1 cellular context compared by ENCODE assay signal in genomic region chr4:141636077-141636770, GRCh38.
TF ChIP-seq lines count a peak whose summit lies in the region.

Gene IL15, plus strand, starts transcription at chr4:141636583. Its CDS starts 82,882 bp downstream, at chr4:141719465.

TF ChIP-seq in GM12878, 131 proteins besides CTCF, POLR2A, EP300 and RAD21 (continued from another document and continues in another):
- TF ChIP-seq ZBTB4 (CRISPR knock-in tag; IDR thresholded peaks at IDR 0.05) (no peak), ZBTB40 (IDR thresholded peaks at IDR 0.05; ENCODE audit: borderline replicate concordance) (no peak), WRNIP1 (IDR thresholded peaks at IDR 0.05; ENCODE audit: borderline replicate concordance, low read depth, low read length) (no peak), MYB (IDR thresholded peaks at IDR 0.05; ENCODE audit: borderline replicate concordance, low read depth, low read length) (no peak), ZZZ3 (IDR thresholded peaks at IDR 0.05; ENCODE audit: control insufficient read depth, insufficient read length, low read depth) (no peak), IRF3 (IDR thresholded peaks at IDR 0.05) (no peak), RELA (IDR thresholded peaks at IDR 0.05; ENCODE audit: borderline replicate concordance, partially characterized antibody) (peak; percentile 63), GABPA (IDR thresholded peaks at IDR 0.05; ENCODE audit: low read depth) (no peak), RBBP5 (conservative IDR thresholded peaks at IDR 0.05) (peak; percentile 86; the same call in 1 of the 2 replicates), MEF2A (IDR thresholded peaks at IDR 0.05; ENCODE audit: insufficient read depth, low read depth, low read length) (peak; percentile 44; the same call in 1 of the 2 replicates), YY1 (IDR thresholded peaks at IDR 0.05; ENCODE audit: low read depth, low read length) (no peak), HSF1 (IDR thresholded peaks at IDR 0.05; ENCODE audit: low read depth, low read length) (no peak), TCF3 (IDR thresholded peaks at IDR 0.05; ENCODE audit: borderline replicate concordance, insufficient read depth, low read depth, low read length) (0 out of 2 replicates have a peak, but pooled peaks have one; percentile 39), ZBTB33 (IDR thresholded peaks at IDR 0.05) (no peak), CBFB (IDR thresholded peaks at IDR 0.05; ENCODE audit: low read depth) (peak; percentile 15; the same call in 1 of the 2 replicates), SMAD1 (IDR thresholded peaks at IDR 0.05; ENCODE audit: low read depth, partially characterized antibody) (no peak), BCL11A (IDR thresholded peaks at IDR 0.05; ENCODE audit: low read depth, low read length) (no peak), NKRF (conservative IDR thresholded peaks at IDR 0.05) (no peak), JUNB (IDR thresholded peaks at IDR 0.05) (no peak), FOXM1 (IDR thresholded peaks at IDR 0.05; ENCODE audit: low read depth, low read length) (0 out of 2 replicates have a peak, but pooled peaks have one; percentile 52), POU2F2 (IDR thresholded peaks at IDR 0.05; ENCODE audit: borderline replicate concordance, low read depth, low read length) (no peak), USF1 (IDR thresholded peaks at IDR 0.05; ENCODE audit: borderline replicate concordance, extremely low read length, insufficient read depth, low read depth, low read length) (no peak), YBX1 (IDR thresholded peaks at IDR 0.05) (no peak), NR2F1 (conservative IDR thresholded peaks at IDR 0.05) (peak; percentile 45; the same call in 1 of the 2 replicates), JUND (IDR thresholded peaks at IDR 0.05; ENCODE audit: low read depth, low read length) (no peak), CHD4 (IDR thresholded peaks at IDR 0.05) (no peak), CEBPB (IDR thresholded peaks at IDR 0.05; ENCODE audit: borderline replicate concordance in 1 of 2, low read depth in 2 of 2, low read length in 2 of 2) (no peak), ZNF687 (IDR thresholded peaks at IDR 0.05) (no peak), ATF2 (IDR thresholded peaks at IDR 0.05; ENCODE audit: low read length) (0 out of 2 replicates have a peak, but pooled peaks have one; percentile 17), SIX5 (IDR thresholded peaks at IDR 0.05; ENCODE audit: low read depth, low read length, severe bottlenecking) (no peak), E4F1 (IDR thresholded peaks at IDR 0.05; ENCODE audit: borderline replicate concordance, partially characterized antibody) (no peak)
